17 cellular contexts compared by ENCODE assay signal in the genomic region with DNA sequence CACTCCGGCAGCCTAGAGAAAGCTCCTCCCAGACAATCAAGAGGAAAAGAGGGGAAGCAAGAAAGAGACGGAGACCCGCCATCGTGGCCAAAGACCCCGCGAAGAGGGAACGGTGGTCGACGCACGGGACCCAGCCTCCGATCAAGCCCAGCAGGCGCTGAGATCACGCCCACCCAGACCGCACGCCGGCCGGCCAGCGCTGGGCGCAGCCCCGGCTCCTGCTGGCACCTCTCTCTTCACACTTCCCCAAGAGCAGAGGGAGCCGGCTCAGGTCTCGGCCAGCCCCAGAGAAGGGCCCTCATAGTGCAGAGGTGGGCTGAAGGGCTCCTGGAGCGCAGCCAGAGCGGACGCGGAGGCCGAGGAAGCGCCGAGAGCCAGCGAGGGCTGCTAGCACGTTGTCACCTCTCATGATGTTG.
DNase-seq lines count a peak whose midpoint lies in the region; ATAC-seq and TF ChIP-seq lines count a peak whose summit lies in the region.
"Had no signal": no experiment of that assay in that cellular context is flagged by ENCODE, and none has a peak within 500 bp of the region (broad histone marks: within the 10 kb centered on the region; RNA-seq: fewer than 3 reads in every experiment).

No MANE protein-coding gene starts in this region.

- no peak overlapping the region for H3K4me3 ChIP-seq in H7 (ENCODE audit: insufficient read depth, low read depth, low read length)
- no peak overlapping the region for H3K4me3 ChIP-seq in coronary artery
- no peak overlapping the region for H3K4me3 ChIP-seq in spleen

- H3K27ac Mint-ChIP-seq in natural killer cell treated with Interleukin-12 subunit alpha and Interleukin-12 subunit beta and Interleukin-15 and Interleukin-18, amount 100 ng/mL, for 72 hours = no peak overlapping the region
- H3K27ac Mint-ChIP-seq: B cell; CD4-positive, alpha-beta T cell; HFFc6 had no signal

- no peak for TF ChIP-seq POLR2A in spleen (IDR thresholded peaks at IDR 0.05)

- peak; percentile 1 for DNase-seq in NCI-H2029 (lab: John Stamatoyannopoulos, UW)
- no peak for DNase-seq in NCI-H2029 treated with DMSO at 0.1 percent for 48 hours (lab: John Stamatoyannopoulos, UW)
- DNase-seq in H7 = peak; percentile 1
- DNase-seq in coronary artery (ENCODE audit: low spot score) = peak; percentile 59
- DNase-seq in spleen = peak; percentile 62
- DNase-seq in natural killer cell treated with Interleukin-12 subunit alpha and Interleukin-12 subunit beta and Interleukin-15 and Interleukin-18, amount 100 ng/mL, for 72 hours (ENCODE audit: low spot score) = no peak
- no peak for DNase-seq in effector CD4-positive, alpha-beta T cell
- DNase-seq: ACHN; C1 segment of cervical spinal cord; Calu3; CD4-positive, alpha-beta T cell; DND-41; GDM1; HCEC 1CT; HFFc6 had no signal

- intact Hi-C loops in spleen (cut with DNase I; ENCODE audit: low total_unique reads) = no loop called here

- TF ChIP-seq CTCF in coronary artery (IDR thresholded peaks at IDR 0.05) (no peak), spleen (IDR thresholded peaks at IDR 0.05 in 8 of 11, conservative IDR thresholded peaks at IDR 0.05 in 3 of 11) (no peak)

- no peak for ATAC-seq in natural killer cell treated with Interleukin-12 subunit alpha and Interleukin-12 subunit beta and Interleukin-15 and Interleukin-18, amount 100 ng/mL, for 72 hours
- ATAC-seq: HepG2 had no signal

- H3K27ac ChIP-seq in coronary artery = no peak overlapping the region
- H3K27ac ChIP-seq in spleen = peak overlapping the region in 2 of 8 donors; percentile 28 to 46

- H3K27me3 ChIP-seq in H7 (ENCODE audit: control insufficient read depth, insufficient read depth, low read length) (no peaks in the 10 kb centered on the region), spleen (replicated peaks in 1 of 7) (no peaks in the 10 kb centered on the region)

- peaks cover 4% of the 10 kb centered on the region for H3K9me3 Mint-ChIP-seq in natural killer cell treated with Interleukin-12 subunit alpha and Interleukin-12 subunit beta and Interleukin-15 and Interleukin-18, amount 100 ng/mL, for 72 hours
- H3K9me3 Mint-ChIP-seq: CD4-positive, alpha-beta T cell had no signal

- H3K4me1 Mint-ChIP-seq in natural killer cell treated with Interleukin-12 subunit alpha and Interleukin-12 subunit beta and Interleukin-15 and Interleukin-18, amount 100 ng/mL, for 72 hours (ENCODE audit: low read depth in 2 of 2) = no peaks in the 10 kb centered on the region
- H3K4me1 Mint-ChIP-seq: B cell had no signal

- H3K36me3 ChIP-seq in H7 (replicated peaks; ENCODE audit: control insufficient read depth, insufficient read depth, low read length) (no peaks in the 10 kb centered on the region), spleen (no peaks in the 10 kb centered on the region)

- 93 to 96% (median 94%) methylated on average over 31 of the region's 31 CpGs for WGBS in spleen, 5 donors

- peaks cover 0 to 11% (median 2%) of the 10 kb centered on the region in 8 donors for H3K9me3 ChIP-seq in spleen

- H3K4me3 Mint-ChIP-seq in natural killer cell treated with Interleukin-12 subunit alpha and Interleukin-12 subunit beta and Interleukin-15 and Interleukin-18, amount 100 ng/mL, for 72 hours = no peak overlapping the region
- H3K4me3 Mint-ChIP-seq: B cell; CD4-positive, alpha-beta T cell; HFFc6 had no signal

- H3K27me3 Mint-ChIP-seq in natural killer cell treated with Interleukin-12 subunit alpha and Interleukin-12 subunit beta and Interleukin-15 and Interleukin-18, amount 100 ng/mL, for 72 hours = no peaks in the 10 kb centered on the region
- H3K27me3 Mint-ChIP-seq: B cell; CD4-positive, alpha-beta T cell had no signal

- H3K36me3 Mint-ChIP-seq in natural killer cell treated with Interleukin-12 subunit alpha and Interleukin-12 subunit beta and Interleukin-15 and Interleukin-18, amount 100 ng/mL, for 72 hours = no peaks in the 10 kb centered on the region

- no peaks in the 10 kb centered on the region for H3K4me1 ChIP-seq in spleen

Comparison
In these comparisons a context has a peak if more than half of its experiments do, and no peak if none do; other contexts are left out.
1. DNase-seq: peak in NCI-H2029 (single experiment), H7 (single experiment), coronary artery (single experiment) and spleen (single experiment); none in NCI-H2029 treated with DMSO at 0.1 percent for 48 hours (single experiment), natural killer cell treated with Interleukin-12 subunit alpha and Interleukin-12 subunit beta and Interleukin-15 and Interleukin-18, amount 100 ng/mL, for 72 hours (single experiment) and effector CD4-positive, alpha-beta T cell (single experiment).